In genomic region chr12:7059780-7060179, GRCh38 we compare ENCODE assay signal across 16 cellular contexts. TPM values are rescaled to one million over a fixed set of nuclear protein-coding genes. Genes with fewer than 3 reads are reported as not detected.
DNase-seq lines count a peak whose midpoint lies in the region; ATAC-seq and TF ChIP-seq lines count a peak whose summit lies in the region.
"Had no signal": no experiment of that assay in that cellular context is flagged by ENCODE, and none has a peak within 500 bp of the region (broad histone marks: within the 10 kb centered on the region; RNA-seq: fewer than 3 reads in every experiment).

No MANE protein-coding gene starts in this region.

- ATAC-seq in activated CD8-positive, alpha-beta T cell treated with anti-CD3 and anti-CD28 coated beads for 36 hours, result no peak
- ATAC-seq: naive thymus-derived CD8-positive, alpha-beta T cell had no signal

- 0 out of 2 replicates have a peak, but pooled peaks cover 7% of the 10 kb centered on the region for H3K36me3 ChIP-seq in GM23248 (ENCODE audit: low read depth)
- H3K36me3 ChIP-seq in colonic mucosa, result no peaks in the 10 kb centered on the region
- no peaks in the 10 kb centered on the region for H3K36me3 ChIP-seq in mucosa of rectum (ENCODE audit: control insufficient read depth in 2 of 2, insufficient read depth in 2 of 2, low read length in 2 of 2)
- H3K36me3 ChIP-seq in spleen, result peaks cover 0 to 2% (median 0%) of the 10 kb centered on the region in 6 donors

- H3K9me2 ChIP-seq in GM23248 (ENCODE audit: insufficient read depth), result no peaks in the 10 kb centered on the region

- no peak for TF ChIP-seq POLR2A in spleen (IDR thresholded peaks at IDR 0.05)

- H2AFZ ChIP-seq in GM23248, result peak overlapping the region; percentile 86; the same call in 1 of the 2 replicates

- no peak overlapping the region for H3K4me3 ChIP-seq in GM23248
- no peak overlapping the region for H3K4me3 ChIP-seq in colonic mucosa
- H3K4me3 ChIP-seq in mucosa of rectum (ENCODE audit: low read length in 2 of 2), result no peak overlapping the region
- no peak overlapping the region for H3K4me3 ChIP-seq in spleen

- H3K9me3 Mint-ChIP-seq in activated CD8-positive, alpha-beta T cell treated with anti-CD3 and anti-CD28 coated beads for 36 hours, result no peaks in the 10 kb centered on the region
- H3K9me3 Mint-ChIP-seq: CD4-positive, alpha-beta memory T cell; naive thymus-derived CD8-positive, alpha-beta T cell had no signal

- CTCF ChIA-PET in activated CD8-positive, alpha-beta T cell treated with anti-CD3 and anti-CD28 coated beads for 36 hours (lab: Charles Lee), result interaction anchor here (1.2 kb wide), 1 partner anchor 49 kb away, joined by 3 read pairs; no protein-coding TSS in a partner anchor

- POLR2A ChIA-PET in activated CD8-positive, alpha-beta T cell treated with anti-CD3 and anti-CD28 coated beads for 36 hours (lab: Charles Lee), result interaction anchor here (0.7 to 1.3 kb wide), 2 partner anchors 83 to 564 kb away, joined by 3 read pairs; no protein-coding TSS in a partner anchor

- H3K4me1 Mint-ChIP-seq in activated CD8-positive, alpha-beta T cell treated with anti-CD3 and anti-CD28 coated beads for 36 hours (ENCODE audit: low read depth), result no peaks in the 10 kb centered on the region
- H3K4me1 Mint-ChIP-seq: CD4-positive, alpha-beta memory T cell; naive thymus-derived CD8-positive, alpha-beta T cell had no signal

- H3K27me3 ChIP-seq in GM23248 (replicated peaks; ENCODE audit: insufficient read depth) (no peaks in the 10 kb centered on the region), colonic mucosa (no peaks in the 10 kb centered on the region), mucosa of rectum (ENCODE audit: control insufficient read depth in 2 of 2, insufficient read depth in 2 of 2, low read length in 2 of 2) (peaks cover 3 to 6% of the 10 kb centered on the region in 2 donors), spleen (replicated peaks in 1 of 7) (peaks cover 0 to 7% (median 0%) of the 10 kb centered on the region in 7 donors)

- H3F3A ChIP-seq in GM23248 (ENCODE audit: insufficient read depth), result peaks cover 3% of the 10 kb centered on the region; the same call in 1 of the 2 replicates

- TF ChIP-seq CTCF in colonic mucosa (IDR thresholded peaks at IDR 0.05), result no peak
- TF ChIP-seq CTCF in spleen (IDR thresholded peaks at IDR 0.05 in 8 of 11, conservative IDR thresholded peaks at IDR 0.05 in 3 of 11), result no peak
- TF ChIP-seq CTCF in activated CD8-positive, alpha-beta T cell treated with anti-CD3 and anti-CD28 coated beads for 36 hours (IDR thresholded peaks at IDR 0.05), result no peak

- H3K79me2 ChIP-seq in GM23248 (ENCODE audit: insufficient read depth), result peaks cover 8% of the 10 kb centered on the region; the same call in 1 of the 2 replicates

- intact Hi-C loops in colonic mucosa (cut with DNase I), result no loop called here
- intact Hi-C loops in spleen (cut with DNase I; ENCODE audit: low total_unique reads), result no loop called here
- intact Hi-C loops in activated CD8-positive, alpha-beta T cell treated with anti-CD3 and anti-CD28 coated beads for 36 hours (cut with micrococcal nuclease), result no loop called here

- no peaks in the 10 kb centered on the region for H3K36me3 Mint-ChIP-seq in activated CD8-positive, alpha-beta T cell treated with anti-CD3 and anti-CD28 coated beads for 36 hours (ENCODE audit: low read depth)
- H3K36me3 Mint-ChIP-seq: naive thymus-derived CD8-positive, alpha-beta T cell had no signal

- H3K9me3 ChIP-seq in GM23248 (ENCODE audit: low read depth) (no peaks in the 10 kb centered on the region), colonic mucosa (no peaks in the 10 kb centered on the region), mucosa of rectum (ENCODE audit: control insufficient read depth in 2 of 2, low read length in 2 of 2) (no peaks in the 10 kb centered on the region), spleen (no peaks in the 10 kb centered on the region)

- H4K20me1 ChIP-seq in GM23248 (ENCODE audit: insufficient read depth), result no peaks in the 10 kb centered on the region

- peak overlapping the region; percentile 98 for H3K4me2 ChIP-seq in GM23248 (ENCODE audit: unreplicated experiment)

- in situ Hi-C loops in GM23248 (cut with MboI), result no loop called here

- H3K4me1 ChIP-seq in GM23248 (ENCODE audit: insufficient read depth), result peaks cover 14% of the 10 kb centered on the region
- no peaks in the 10 kb centered on the region for H3K4me1 ChIP-seq in colonic mucosa
- peaks cover 0 to 8% of the 10 kb centered on the region in 2 donors for H3K4me1 ChIP-seq in mucosa of rectum (ENCODE audit: control insufficient read depth in 2 of 2, insufficient read depth in 2 of 2, low read length in 2 of 2)
- peaks cover 0 to 21% (median 6%) of the 10 kb centered on the region in 6 donors for H3K4me1 ChIP-seq in spleen

- peaks cover 25% of the 10 kb centered on the region for H3K27me3 Mint-ChIP-seq in activated CD8-positive, alpha-beta T cell treated with anti-CD3 and anti-CD28 coated beads for 36 hours

- no peak overlapping the region for H3K9ac ChIP-seq in GM23248
- no peak overlapping the region for H3K9ac ChIP-seq in colonic mucosa (ENCODE audit: low read depth in 2 of 2, low read length in 2 of 2)
- H3K9ac ChIP-seq in mucosa of rectum (ENCODE audit: low read depth in 1 of 2, low read length in 2 of 2), result no peak overlapping the region

- DNase-seq in GM23248, result no peak
- DNase-seq in colonic mucosa, result no peak
- no peak for DNase-seq in spleen
- no peak for DNase-seq in amygdala (lab: John Stamatoyannopoulos, UW)
- no peak for DNase-seq in NK-92 (lab: John Stamatoyannopoulos, UW; ENCODE audit: unreplicated experiment)
- no peak for DNase-seq in GM19240 (ENCODE audit: insufficient read length, low spot score)
- DNase-seq in activated CD8-positive, alpha-beta T cell treated with anti-CD3 and anti-CD28 coated beads for 36 hours, result no peak
- DNase-seq: activated CD4-positive, alpha-beta T cell treated with anti-CD3 and anti-CD28 coated beads for 48 hours; activated CD8-positive, alpha-beta memory T cell treated with anti-CD3 and anti-CD28 coated beads, Interleukin-2, amount 50 U/mL, for 48 hours; CD4-positive, alpha-beta memory T cell; KBM-7; naive thymus-derived CD8-positive, alpha-beta T cell; NCI-H1048; NCI-H2081 treated with DMSO at 0.1 percent for 48 hours; stimulated activated CD4-positive, alpha-beta T cell treated with anti-CD3 and anti-CD28 coated beads, Interleukin-4, amount 100 ng/mL, for 1 hour had no signal

- 75 to 76% methylated on average over 4 of the region's 4 CpGs for WGBS in GM23248 (ENCODE audit: low coverage in 1 of 2, low lambda C conversion rate in 2 of 2, missing lambda C conversion rate in 2 of 2), 2 experiments
- 79 to 94% (median 89%) methylated on average over 4 of the region's 4 CpGs for WGBS in spleen, 5 donors

- no peak overlapping the region for H3K4me3 Mint-ChIP-seq in activated CD8-positive, alpha-beta T cell treated with anti-CD3 and anti-CD28 coated beads for 36 hours
- H3K4me3 Mint-ChIP-seq: CD4-positive, alpha-beta memory T cell; naive thymus-derived CD8-positive, alpha-beta T cell had no signal

- H3K27ac ChIP-seq in GM23248 (peak overlapping the region; percentile 89), colonic mucosa (peak overlapping the region; percentile 9), mucosa of rectum (ENCODE audit: low read depth in 2 of 2, low read length in 2 of 2) (peak overlapping the region; percentile 28 to 32), spleen (peak overlapping the region in 6 of 8 donors; percentile 32 to 81 (median 71))

- no peak overlapping the region for H3K27ac Mint-ChIP-seq in activated CD8-positive, alpha-beta T cell treated with anti-CD3 and anti-CD28 coated beads for 36 hours
- H3K27ac Mint-ChIP-seq: CD4-positive, alpha-beta memory T cell; naive thymus-derived CD8-positive, alpha-beta T cell had no signal

RNA-seq across cellular contexts. Expression of gene C1S, which starts 0.7 kb away (rescaled TPM):
- 174 and 200 TPM in 2 replicates for total RNA-seq in GM23248 (2014; rRNA removed; shearing (Covaris generic))
- 195 and 198 TPM in 2 replicates for polyA plus RNA-seq in GM23248 (2016; fragmentation: Nextera tagmentation; extraction: Ambion mirVana)
- total RNA-seq in colonic mucosa, result 10 to 100 TPM; 35.8 to 97.2 TPM
- total RNA-seq in spleen, result 100 to 1,000 TPM; 235 to 451 (median 312) TPM
- polyA plus RNA-seq in spleen, result 100 to 1,000 TPM; 102 to 179 (median 128) TPM
- 1 to 10 TPM; 1.7 TPM for total RNA-seq in activated CD8-positive, alpha-beta T cell treated with anti-CD3 and anti-CD28 coated beads for 36 hours
- polyA plus RNA-seq: CD4-positive, alpha-beta memory T cell had no signal

RNA-seq across cellular contexts. Expression of gene C1R, which starts 32.5 kb away (rescaled TPM):
- 51.1 and 52.2 TPM in 2 replicates for total RNA-seq in GM23248 (2014; rRNA removed; shearing (Covaris generic))
- polyA plus RNA-seq in GM23248 (2016; fragmentation: Nextera tagmentation; extraction: Ambion mirVana), result 75.0 and 78.9 TPM in 2 replicates
- 100 to 1,000 TPM in 1 of 2 donors, 10 to 100 TPM in 1; 40.1 to 104 TPM for total RNA-seq in colonic mucosa
- 100 to 1,000 TPM; 188 to 421 (median 289) TPM for total RNA-seq in spleen
- polyA plus RNA-seq in spleen, result 100 to 1,000 TPM in 2 of 3 donors, 10 to 100 TPM in 1; 91.8 to 183 (median 154) TPM
- total RNA-seq in activated CD8-positive, alpha-beta T cell treated with anti-CD3 and anti-CD28 coated beads for 36 hours, result 1 to 10 TPM in 1 of 2 experiments, under 1 TPM in 1; 0.97 to 2.4 TPM

RNA-seq across cellular contexts. Expression of gene LPCAT3, which starts 41.5 kb away (rescaled TPM):
- total RNA-seq in GM23248 (2014; rRNA removed; shearing (Covaris generic)), result 7.7 and 11.8 TPM in 2 replicates
- polyA plus RNA-seq in GM23248 (2016; fragmentation: Nextera tagmentation; extraction: Ambion mirVana), result 19.7 and 20.4 TPM in 2 replicates
- total RNA-seq in colonic mucosa, result 10 to 100 TPM; 71.8 to 77.9 TPM
- total RNA-seq in spleen, result 10 to 100 TPM; 28.8 to 52.5 (median 40.8) TPM
- 10 to 100 TPM in 2 of 3 donors, 1 to 10 TPM in 1; 9.7 to 13.5 (median 11.2) TPM for polyA plus RNA-seq in spleen
- total RNA-seq in activated CD8-positive, alpha-beta T cell treated with anti-CD3 and anti-CD28 coated beads for 36 hours, result 10 to 100 TPM; 17.3 to 18.1 TPM

RNA-seq across cellular contexts. Expression of gene C1RL, which starts 49.2 kb away (rescaled TPM):
- total RNA-seq in GM23248 (2014; rRNA removed; shearing (Covaris generic)), result 22.2 and 26.7 TPM in 2 replicates
- polyA plus RNA-seq in GM23248 (2016; fragmentation: Nextera tagmentation; extraction: Ambion mirVana) (14.3 and 14.9 TPM in 2 replicates), spleen (10 to 100 TPM; 19.1 to 26.1 (median 20.3) TPM)
- total RNA-seq in colonic mucosa (10 to 100 TPM; 39.5 to 39.7 TPM), spleen (100 to 1,000 TPM in 3 of 7 donors, 10 to 100 TPM in 4; 67.0 to 126 (median 93.1) TPM)
- 10 to 100 TPM; 10.5 to 11.8 TPM for total RNA-seq in activated CD8-positive, alpha-beta T cell treated with anti-CD3 and anti-CD28 coated beads for 36 hours

Comparison
In these comparisons a context has a peak if more than half of its experiments do, and no peak if none do; other contexts are left out.
1. H3K27ac ChIP-seq: peak in every context shown above with its lines; median percentile 89 in GM23248; 71 in spleen; 30 in mucosa of rectum; 9 in colonic mucosa.
2. RNA of gene C1S, which starts 0.7 kb away (total RNA-seq): 235 to 451 TPM in spleen, 174 to 200 TPM in GM23248 and 35.8 to 97.2 TPM in colonic mucosa; 1.7 TPM in activated CD8-positive, alpha-beta T cell treated with anti-CD3 and anti-CD28 coated beads for 36 hours; every median in the first group is over 10 times any median in the second.
3. RNA of gene C1R, which starts 32.5 kb away (total RNA-seq): 188 to 421 TPM in spleen, 40.1 to 104 TPM in colonic mucosa and 51.1 to 52.2 TPM in GM23248; 0.97 to 2.4 TPM in activated CD8-positive, alpha-beta T cell treated with anti-CD3 and anti-CD28 coated beads for 36 hours; every median in the first group is over 10 times any median in the second.